Comparison of ENCODE assay signal across 24 cellular contexts in the genomic region with DNA sequence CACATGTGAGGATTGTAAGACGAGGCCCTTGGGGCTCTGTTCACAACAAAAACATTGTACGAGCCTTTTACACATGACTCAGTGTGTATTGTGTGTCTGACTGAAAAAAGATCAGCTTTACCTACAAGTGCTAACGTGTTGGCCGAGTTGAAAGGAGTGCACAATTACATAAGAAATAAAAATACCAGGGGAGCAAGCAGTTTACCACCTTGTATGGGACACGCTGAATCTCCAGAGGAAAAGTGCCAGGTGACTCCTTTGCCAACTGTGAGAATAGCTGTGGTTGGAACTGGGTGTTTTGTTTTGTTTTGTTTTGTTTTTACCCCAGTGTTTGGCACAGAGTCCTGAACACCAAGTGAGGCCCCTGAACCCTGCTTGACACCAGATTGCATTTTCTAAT. TPM values are rescaled to one million over a fixed set of nuclear protein-coding genes. Genes with fewer than 3 reads are reported as not detected.
DNase-seq lines count a peak whose midpoint lies in the region; ATAC-seq and TF ChIP-seq lines count a peak whose summit lies in the region.
"Had no signal": no experiment of that assay in that cellular context is flagged by ENCODE, and none has a peak within 500 bp of the region (broad histone marks: within the 10 kb centered on the region; RNA-seq: fewer than 3 reads in every experiment).

No MANE protein-coding gene starts in this region.

- no peak overlapping the region for H3K27ac ChIP-seq in GM23338 (ENCODE audit: low read depth)
- peak overlapping the region; percentile 79 for H3K27ac ChIP-seq in PC-3 (ENCODE audit: low read length)
- H3K27ac ChIP-seq in trophoblast cell (ENCODE audit: low read depth, low read length) = no peak overlapping the region
- no peak overlapping the region for H3K27ac ChIP-seq in tibial nerve
- H3K27ac ChIP-seq: KMS-11, Peyer's patch, SK-N-MC, thoracic aorta, VCaP had no signal

- H3K27ac Mint-ChIP-seq in GM23338 = no peak overlapping the region
- H3K27ac Mint-ChIP-seq: activated naive CD4-positive, alpha-beta T cell treated with anti-CD3 and anti-CD28 coated beads, Interleukin-2, amount 50 U/mL, for 72 hours; activated T-helper 17 cell treated with anti-CD3 and anti-CD28 coated beads, Interleukin-2, amount 50 U/mL, for 72 hours; CD4-positive, alpha-beta memory T cell; stimulated activated effector memory CD8-positive, alpha-beta T cell treated with anti-CD3 and anti-CD28 coated beads, Interleukin-12 subunit alpha, Interleukin-12 subunit beta, amount 100 ng/mL, for 72 hours had no signal

- no peak overlapping the region for H2BK12ac ChIP-seq in trophoblast cell (ENCODE audit: low read length)

- no peaks in the 10 kb centered on the region; the same call in 1 of the 2 replicates for H3K9me2 ChIP-seq in GM23338 (ENCODE audit: insufficient read depth)
- no peaks in the 10 kb centered on the region for H3K9me2 ChIP-seq in PC-3 (replicated peaks; ENCODE audit: low read length)

- H3K4me3 ChIP-seq in GM23338 (no peak overlapping the region), PC-3 (ENCODE audit: low read length) (peak overlapping the region; percentile 11; the same call in 1 of the 2 replicates), trophoblast cell (ENCODE audit: low read depth, low read length) (peak overlapping the region; percentile 52), tibial nerve (no peak overlapping the region), H7 (ENCODE audit: insufficient read depth, low read depth, low read length) (no peak overlapping the region)
- H3K4me3 ChIP-seq: GM12878, mucosa of descending colon, Peyer's patch, SK-N-MC, thoracic aorta had no signal

- no peak overlapping the region for H4K8ac ChIP-seq in trophoblast cell (ENCODE audit: low read depth, low read length)

- H3F3A ChIP-seq in GM23338 (replicated peaks; ENCODE audit: low read depth) = no peaks in the 10 kb centered on the region
- H3F3A ChIP-seq in PC-3 (ENCODE audit: low read length, unreplicated experiment) = no peaks in the 10 kb centered on the region

- ATAC-seq in GM23338 (no peak), PC-3 (no peak)
- ATAC-seq: activated naive CD4-positive, alpha-beta T cell treated with anti-CD3 and anti-CD28 coated beads, Interleukin-2, amount 50 U/mL, for 72 hours; mucosa of descending colon; stimulated activated effector memory CD8-positive, alpha-beta T cell treated with anti-CD3 and anti-CD28 coated beads, Interleukin-12 subunit alpha, Interleukin-12 subunit beta, amount 100 ng/mL, for 72 hours had no signal

- H4K20me1 ChIP-seq in GM23338 (replicated peaks; ENCODE audit: insufficient read depth) (no peaks in the 10 kb centered on the region), PC-3 (ENCODE audit: low read length) (no peaks in the 10 kb centered on the region)

- H3K4ac ChIP-seq in trophoblast cell (ENCODE audit: low read depth, low read length) = no peak overlapping the region

- H3K27me3 ChIP-seq in GM23338 (ENCODE audit: insufficient read depth) (no peaks in the 10 kb centered on the region), PC-3 (ENCODE audit: low read length) (no peaks in the 10 kb centered on the region), trophoblast cell (ENCODE audit: insufficient read depth, low read length) (no peaks in the 10 kb centered on the region), tibial nerve (no peaks in the 10 kb centered on the region), H7 (ENCODE audit: control insufficient read depth, insufficient read depth, low read length) (no peaks in the 10 kb centered on the region)
- H3K27me3 ChIP-seq: Peyer's patch had no signal

- no peak overlapping the region for H3K4me2 ChIP-seq in GM23338
- H3K4me2 ChIP-seq in PC-3 (ENCODE audit: low read length) = peak overlapping the region; percentile 39
- H3K4me2 ChIP-seq in trophoblast cell (ENCODE audit: low read length) = no peak overlapping the region
- H3K4me2 ChIP-seq: KMS-11 had no signal

- intact Hi-C loops in PC-3 (cut with micrococcal nuclease) = no loop called here

- H3K27me3 Mint-ChIP-seq in GM23338 (ENCODE audit: insufficient read depth, low read depth, poor library complexity) = peaks cover 2% of the 10 kb centered on the region

- no peak overlapping the region for H3K23ac ChIP-seq in trophoblast cell (ENCODE audit: low read length)

- H3K36me3 ChIP-seq in GM23338 (ENCODE audit: insufficient read depth) (no peaks in the 10 kb centered on the region), PC-3 (ENCODE audit: low read depth, low read length) (0 out of 2 replicates have a peak, but pooled peaks cover 3% of the 10 kb centered on the region), trophoblast cell (ENCODE audit: control insufficient read depth in 1 of 2, insufficient read depth in 2 of 2, low read length in 2 of 2) (no peaks in the 10 kb centered on the region), tibial nerve (no peaks in the 10 kb centered on the region), H7 (replicated peaks; ENCODE audit: control insufficient read depth, insufficient read depth, low read length) (no peaks in the 10 kb centered on the region)
- H3K36me3 ChIP-seq: Peyer's patch, thoracic aorta had no signal

- H3K79me2 ChIP-seq in GM23338 (replicated peaks; ENCODE audit: insufficient read depth) (no peaks in the 10 kb centered on the region), PC-3 (ENCODE audit: low read length) (peaks cover 40% of the 10 kb centered on the region), trophoblast cell (ENCODE audit: control insufficient read depth, insufficient read depth, low read length, poor library complexity) (no peaks in the 10 kb centered on the region)

- no peak overlapping the region for H4K91ac ChIP-seq in trophoblast cell (ENCODE audit: low read depth, low read length)

- no CpG with 5 or more reads among the region's 5 CpGs for WGBS in trophoblast cell (ENCODE audit: extremely low coverage, insufficient coverage, insufficient read length)
- 80 to 86% methylated on average over 5 of the region's 5 CpGs for WGBS in tibial nerve, 2 donors

- H3K9me3 ChIP-seq in PC-3 (ENCODE audit: low read length) = no peaks in the 10 kb centered on the region
- H3K9me3 ChIP-seq in trophoblast cell (ENCODE audit: insufficient read depth, low read depth, low read length) = peaks cover 2% of the 10 kb centered on the region
- H3K9me3 ChIP-seq in tibial nerve = no peaks in the 10 kb centered on the region
- H3K9me3 ChIP-seq: mucosa of descending colon, Peyer's patch, thoracic aorta had no signal

- no peak overlapping the region for H3K9ac ChIP-seq in PC-3 (ENCODE audit: low read length)
- no peak overlapping the region for H3K9ac ChIP-seq in trophoblast cell (ENCODE audit: low read length)
- H3K9ac ChIP-seq: KMS-11 had no signal

- H2AFZ ChIP-seq in GM23338 = peak overlapping the region; percentile 52; the same call in 1 of the 2 replicates
- H2AFZ ChIP-seq in PC-3 (ENCODE audit: low read length) = no peak overlapping the region
- H2AFZ ChIP-seq in trophoblast cell (ENCODE audit: insufficient read depth, low read length, poor library complexity) = no peak overlapping the region

- CTCF ChIA-PET in PC-3 (lab: Charles Lee) = no interaction called here

- BruUV-seq in PC-3 (replicated peaks; lab: Mats Ljungman, UMichigan) = no TSS peak

- no peak overlapping the region for H3K14ac ChIP-seq in trophoblast cell (ENCODE audit: low read length)

- TF ChIP-seq CTCF in GM23338 (conservative IDR thresholded peaks at IDR 0.05; ENCODE audit: low read depth in 2 of 2) (no peak), PC-3 (conservative IDR thresholded peaks at IDR 0.05; ENCODE audit: low read depth, low read length) (no peak), tibial nerve (IDR thresholded peaks at IDR 0.05) (no peak)

- no peak for TF ChIP-seq EP300 in tibial nerve (IDR thresholded peaks at IDR 0.05)

- no peak overlapping the region for H2AK5ac ChIP-seq in trophoblast cell (ENCODE audit: low read length)

- DNase-seq in GM23338 (ENCODE audit: low spot score) = no peak
- DNase-seq in PC-3 = no peak
- peak; percentile 34 for DNase-seq in dermis blood vessel endothelial cell
- DNase-seq in trophoblast cell = no peak
- DNase-seq in tibial nerve (ENCODE audit: low spot score in 2 of 2) = no peak
- DNase-seq in stimulated activated CD4-positive, alpha-beta T cell treated with anti-CD3 and anti-CD28 coated beads, Interleukin-4, amount 100 ng/mL, for 4 hours = no peak
- DNase-seq in H7 = no peak
- no peak for DNase-seq in NCI-H146 treated with DMSO at 0.1 percent for 48 hours (lab: John Stamatoyannopoulos, UW; ENCODE audit: unreplicated experiment)
- DNase-seq: aorta; CD4-positive, alpha-beta memory T cell; mucosa of descending colon; NCI-H187 treated with DMSO at 0.1 percent for 48 hours; NCI-H446; Peyer's patch; stimulated activated CD4-positive, alpha-beta T cell treated with anti-CD3 and anti-CD28 coated beads, Interleukin-1b, Interleukin-23, amount 100 ng/mL, for 48 hours; T-helper 2 cell had no signal

- no peak overlapping the region for H2BK5ac ChIP-seq in trophoblast cell (ENCODE audit: low read depth, low read length, poor library complexity)

- H3K18ac ChIP-seq in trophoblast cell (ENCODE audit: low read length) = no peak overlapping the region

- H3K4me1 ChIP-seq in GM23338 (ENCODE audit: insufficient read depth) = peaks cover 11% of the 10 kb centered on the region
- peaks cover 55% of the 10 kb centered on the region for H3K4me1 ChIP-seq in PC-3 (ENCODE audit: insufficient read depth, low read length)
- peaks cover 11 to 16% of the 10 kb centered on the region in 2 experiments for H3K4me1 ChIP-seq in trophoblast cell (ENCODE audit: control insufficient read depth in 1 of 2, insufficient read depth in 2 of 2, low read length in 2 of 2)
- peaks cover 0 to 19% (median 3%) of the 10 kb centered on the region in 4 donors for H3K4me1 ChIP-seq in tibial nerve

- H3K9me3 Mint-ChIP-seq in GM23338 = no peaks in the 10 kb centered on the region
- H3K9me3 Mint-ChIP-seq: activated naive CD4-positive, alpha-beta T cell treated with anti-CD3 and anti-CD28 coated beads, Interleukin-2, amount 50 U/mL, for 72 hours; activated T-helper 17 cell treated with anti-CD3 and anti-CD28 coated beads, Interleukin-2, amount 50 U/mL, for 72 hours; CD4-positive, alpha-beta memory T cell; stimulated activated effector memory CD8-positive, alpha-beta T cell treated with anti-CD3 and anti-CD28 coated beads, Interleukin-12 subunit alpha, Interleukin-12 subunit beta, amount 100 ng/mL, for 72 hours had no signal

- POLR2A ChIA-PET in PC-3 (lab: Charles Lee; ENCODE audit: unreplicated experiment) = no interaction called here

- H3K4me3 Mint-ChIP-seq in GM23338 = no peak overlapping the region
- H3K4me3 Mint-ChIP-seq: activated T-helper 17 cell treated with anti-CD3 and anti-CD28 coated beads, Interleukin-2, amount 50 U/mL, for 72 hours; CD4-positive, alpha-beta memory T cell; stimulated activated effector memory CD8-positive, alpha-beta T cell treated with anti-CD3 and anti-CD28 coated beads, Interleukin-12 subunit alpha, Interleukin-12 subunit beta, amount 100 ng/mL, for 72 hours had no signal

- no peak overlapping the region for H4K12ac ChIP-seq in trophoblast cell (ENCODE audit: low read depth, low read length)

- no peak for TF ChIP-seq POLR2A in tibial nerve (IDR thresholded peaks at IDR 0.05)

- peaks cover 19% of the 10 kb centered on the region for H3K4me1 Mint-ChIP-seq in GM23338
- H3K4me1 Mint-ChIP-seq: activated T-helper 17 cell treated with anti-CD3 and anti-CD28 coated beads, Interleukin-2, amount 50 U/mL, for 72 hours; stimulated activated effector memory CD8-positive, alpha-beta T cell treated with anti-CD3 and anti-CD28 coated beads, Interleukin-12 subunit alpha, Interleukin-12 subunit beta, amount 100 ng/mL, for 72 hours had no signal

- H3K79me1 ChIP-seq in trophoblast cell (ENCODE audit: low read length) = peaks cover 3% of the 10 kb centered on the region

- no peak overlapping the region for H2BK120ac ChIP-seq in trophoblast cell (ENCODE audit: insufficient read depth, low read length, poor library complexity)

- H3K36me3 Mint-ChIP-seq in GM23338 (ENCODE audit: low read depth) = no peaks in the 10 kb centered on the region
- H3K36me3 Mint-ChIP-seq: activated naive CD4-positive, alpha-beta T cell treated with anti-CD3 and anti-CD28 coated beads, Interleukin-2, amount 50 U/mL, for 72 hours; CD4-positive, alpha-beta memory T cell; stimulated activated effector memory CD8-positive, alpha-beta T cell treated with anti-CD3 and anti-CD28 coated beads, Interleukin-12 subunit alpha, Interleukin-12 subunit beta, amount 100 ng/mL, for 72 hours had no signal

RNA-seq across cellular contexts. Expression of a gene that starts 32.8 kb away (rescaled TPM):
- 6.0 and 6.6 TPM in 2 replicates for total RNA-seq in GM23338 (2014; rRNA removed; shearing (Covaris generic))
- polyA plus RNA-seq in GM23338 (2016; fragmentation: Nextera tagmentation; extraction: Ambion mirVana) = 3.8 and 3.9 TPM in 2 replicates
- total RNA-seq in PC-3 (2014; rRNA removed) (3.4 and 4.3 TPM in 2 replicates), dermis blood vessel endothelial cell (9.4 and 11.6 TPM in 2 replicates), tibial nerve (10 to 100 TPM; 10.6 to 15.5 (median 13.7) TPM)
- polyA plus RNA-seq in trophoblast cell (2013) = 9.7 and 9.8 TPM in 2 replicates
- total RNA-seq in H7 (2014; rRNA removed; shearing (Covaris generic)) = 9.1 and 12.2 TPM in 2 replicates

Comparison
In these comparisons a context has a peak if more than half of its experiments do, and no peak if none do; other contexts are left out.
1. H3K4me3 ChIP-seq: peak in PC-3 (single experiment) and trophoblast cell (single experiment); none in GM23338 (single experiment), tibial nerve (0 of 4) and H7 (single experiment).